12 cellular contexts compared by ENCODE assay signal in the genomic region with DNA sequence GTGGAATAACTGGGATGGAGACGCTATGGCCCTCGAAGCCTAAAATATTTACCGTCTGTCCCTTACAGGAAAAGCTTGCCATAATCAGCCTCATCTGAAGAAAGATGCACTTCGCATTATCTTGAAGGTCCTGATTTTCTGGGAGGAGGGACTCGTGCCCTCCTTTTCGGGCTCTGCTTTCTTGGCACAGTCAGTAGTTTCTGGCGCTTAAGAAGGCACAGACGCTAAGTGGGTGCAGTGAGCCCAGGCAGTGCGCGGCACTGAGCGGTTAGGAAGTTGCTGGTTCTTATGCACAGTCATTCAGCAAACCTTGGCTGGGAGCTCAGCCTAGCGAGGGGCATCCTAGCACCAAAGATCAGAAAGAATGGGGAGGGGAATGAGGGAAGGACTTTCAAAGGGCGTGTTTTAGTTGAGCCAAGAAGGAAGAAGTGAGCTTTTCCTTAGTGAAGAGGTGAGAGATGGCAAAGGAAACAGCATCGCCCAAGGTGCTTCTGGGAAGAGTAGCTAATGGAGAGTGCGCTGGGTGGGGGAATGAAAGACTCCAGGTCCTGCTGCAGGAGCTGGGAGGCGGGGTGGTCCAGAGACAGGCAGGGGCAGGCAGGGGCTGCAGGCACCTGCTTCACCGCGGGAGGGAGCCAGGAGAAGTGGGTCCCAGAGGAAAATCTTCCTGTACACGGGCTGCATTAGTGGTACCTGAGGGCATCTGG.
A peak's percentile ranks its signal among the peaks of the same experiment; 100 is the strongest.
DNase-seq lines count a peak whose midpoint lies in the region; TF ChIP-seq lines count a peak whose summit lies in the region.
"Had no signal": no experiment of that assay in that cellular context is flagged by ENCODE, and none has a peak within 500 bp of the region (broad histone marks: within the 10 kb centered on the region; RNA-seq: fewer than 3 reads in every experiment).

No MANE protein-coding gene starts in this region.

- DNase-seq in NCI-H82 (lab: John Stamatoyannopoulos, UW) (peak; percentile 48), NCI-H82 treated with DMSO at 0.1 percent for 48 hours (lab: John Stamatoyannopoulos, UW; ENCODE audit: unreplicated experiment) (no peak), ELF-1 (ENCODE audit: low read depth, low spot score) (peak; percentile 36), pons (ENCODE audit: low spot score) (peak; percentile 64), SK-N-SH (no peak), DMS79 (lab: John Stamatoyannopoulos, UW) (no peak), MG63 (no peak)
- DNase-seq: activated gamma-delta T cell had no signal

- CTCF ChIA-PET in SK-N-SH (lab: Yijun Ruan, JAX), result interaction anchor here (0.6 to 6.3 kb wide), 60 partner anchors 8 to 851 kb away, joined by 3 to 124 read pairs (median 4); partner anchors contain the start of gene PHLPP1

- no peaks in the 10 kb centered on the region for H3K9me3 ChIP-seq in SK-N-SH
- H3K9me3 ChIP-seq in MG63, result no peaks in the 10 kb centered on the region
- H3K9me3 ChIP-seq: left lung had no signal

- 96% methylated on average over 17 of the region's 19 CpGs for WGBS in SK-N-SH (ENCODE audit: low lambda C conversion rate)

- no peak for TF ChIP-seq CTCF in SK-N-SH (IDR thresholded peaks at IDR 0.05)

- no peak overlapping the region for H3K4me3 ChIP-seq in SK-N-SH (ENCODE audit: low read depth in 2 of 2, low read length in 1 of 2)
- no peak overlapping the region for H3K4me3 ChIP-seq in MG63
- H3K4me3 ChIP-seq: left lung had no signal

- POLR2A ChIA-PET in SK-N-SH (lab: Yijun Ruan, JAX), result no interaction called here

- TF ChIP-seq RAD21 in SK-N-SH (IDR thresholded peaks at IDR 0.05; ENCODE audit: low read length), result no peak

- no peak for TF ChIP-seq EP300 in SK-N-SH (IDR thresholded peaks at IDR 0.05; ENCODE audit: borderline replicate concordance in 1 of 2, low read depth in 1 of 2, low read length in 1 of 2)

- no peaks in the 10 kb centered on the region for H3K27me3 ChIP-seq in SK-N-SH (ENCODE audit: insufficient read depth)
- no peaks in the 10 kb centered on the region for H3K27me3 ChIP-seq in MG63
- H3K27me3 ChIP-seq: left lung had no signal

- H3K36me3 ChIP-seq in SK-N-SH (replicated peaks in 1 of 2; ENCODE audit: control insufficient read depth in 1 of 2, insufficient read depth in 2 of 2, low read length in 1 of 2) (no peaks in the 10 kb centered on the region), MG63 (no peaks in the 10 kb centered on the region)

- no peaks in the 10 kb centered on the region for H3K79me2 ChIP-seq in SK-N-SH (ENCODE audit: insufficient read depth)

- no peaks in the 10 kb centered on the region for H3K9me2 ChIP-seq in SK-N-SH

- H4K20me1 ChIP-seq in SK-N-SH (ENCODE audit: insufficient read depth), result no peaks in the 10 kb centered on the region

- H3K9ac ChIP-seq in SK-N-SH, result no peak overlapping the region
- H3K9ac ChIP-seq: KMS-11 had no signal

- peaks cover 3 to 9% of the 10 kb centered on the region in 2 experiments; a peak in 2 of 4 replicates for H3K4me1 ChIP-seq in SK-N-SH (ENCODE audit: control insufficient read depth in 1 of 2, insufficient read depth in 2 of 2, low read depth in 1 of 2, low read length in 1 of 2)

- no peak overlapping the region for H2AFZ ChIP-seq in SK-N-SH (ENCODE audit: low read depth)

- H3F3A ChIP-seq in SK-N-SH (replicated peaks; ENCODE audit: insufficient read depth), result no peaks in the 10 kb centered on the region

- no peak overlapping the region for H3K4me2 ChIP-seq in SK-N-SH

- H3K27ac ChIP-seq in cingulate gyrus (ENCODE audit: low read depth, low read length) (peak overlapping the region; percentile 41), SK-N-SH (ENCODE audit: low read depth in 2 of 2, low read length in 1 of 2) (no peak overlapping the region)
- H3K27ac ChIP-seq: KMS-11, left lung, VCaP had no signal

TF ChIP-seq in SK-N-SH, 30 proteins besides CTCF, POLR2A, EP300 and RAD21:
- no peak for TF ChIP-seq USF1 (IDR thresholded peaks at IDR 0.05; ENCODE audit: borderline replicate concordance, low read depth)
- TF ChIP-seq FOXJ3 (CRISPR knock-in tag; IDR thresholded peaks at IDR 0.05), result no peak
- no peak for TF ChIP-seq FOSL2 (IDR thresholded peaks at IDR 0.05; ENCODE audit: borderline replicate concordance, low read depth)

Comparison
In these comparisons a context has a peak if more than half of its experiments do, and no peak if none do; other contexts are left out.
1. DNase-seq: peak in NCI-H82 (single experiment), ELF-1 (single experiment) and pons (single experiment); none in NCI-H82 treated with DMSO at 0.1 percent for 48 hours (single experiment), SK-N-SH (single experiment), DMS79 (single experiment) and MG63 (single experiment).